In genomic region chr1:108495008-108495407, GRCh38 we compare ENCODE assay signal across 12 cellular contexts. TPM values are rescaled to one million over a fixed set of nuclear protein-coding genes. Genes with fewer than 3 reads are reported as not detected.
"Had no signal": no experiment of that assay in that cellular context is flagged by ENCODE, and none has a peak within 500 bp of the region (broad histone marks: within the 10 kb centered on the region; RNA-seq: fewer than 3 reads in every experiment).

No MANE protein-coding gene starts in this region.

RNA-seq across cellular contexts. Expression of gene NBPF6, which starts 44.9 kb away (rescaled TPM):
- total RNA-seq: stomach, subcutaneous adipose tissue, suprapubic skin, temporal lobe, thoracic aorta, thyroid gland, upper lobe of left lung, upper lobe of right lung, ureter, urinary bladder, uterus, vagina had no signal
